In the genomic region with DNA sequence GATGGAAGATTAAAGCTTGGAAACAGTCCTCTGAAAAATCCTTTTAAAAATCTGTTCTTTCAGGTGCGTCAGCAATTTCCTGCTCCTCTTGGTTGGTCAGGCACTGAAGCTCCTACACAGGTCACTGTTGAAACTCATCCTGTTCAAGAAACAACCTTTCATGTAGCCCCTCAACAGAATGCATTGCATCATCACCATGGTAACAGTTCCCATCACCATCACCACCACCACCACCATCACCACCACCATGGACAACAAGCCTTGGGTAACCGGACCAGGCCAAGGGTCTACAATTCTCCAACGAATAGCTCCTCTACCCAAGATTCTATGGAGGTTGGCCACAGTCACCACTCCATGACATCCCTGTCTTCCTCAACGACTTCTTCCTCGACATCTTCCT, we compare ENCODE assay signal across 1 cellular context.
TF ChIP-seq lines count a peak whose summit lies in the region.

No MANE protein-coding gene starts in this region.

TF ChIP-seq in IMR-90, 13 proteins besides CTCF, POLR2A, EP300 and RAD21:
- TF ChIP-seq CEBPB (IDR thresholded peaks at IDR 0.05; ENCODE audit: low read depth, low read length) (peak; percentile 57), MXI1 (IDR thresholded peaks at IDR 0.05; ENCODE audit: borderline replicate concordance, low read depth, low read length) (no peak)
